33 cellular contexts compared by ENCODE assay signal in the genomic region with DNA sequence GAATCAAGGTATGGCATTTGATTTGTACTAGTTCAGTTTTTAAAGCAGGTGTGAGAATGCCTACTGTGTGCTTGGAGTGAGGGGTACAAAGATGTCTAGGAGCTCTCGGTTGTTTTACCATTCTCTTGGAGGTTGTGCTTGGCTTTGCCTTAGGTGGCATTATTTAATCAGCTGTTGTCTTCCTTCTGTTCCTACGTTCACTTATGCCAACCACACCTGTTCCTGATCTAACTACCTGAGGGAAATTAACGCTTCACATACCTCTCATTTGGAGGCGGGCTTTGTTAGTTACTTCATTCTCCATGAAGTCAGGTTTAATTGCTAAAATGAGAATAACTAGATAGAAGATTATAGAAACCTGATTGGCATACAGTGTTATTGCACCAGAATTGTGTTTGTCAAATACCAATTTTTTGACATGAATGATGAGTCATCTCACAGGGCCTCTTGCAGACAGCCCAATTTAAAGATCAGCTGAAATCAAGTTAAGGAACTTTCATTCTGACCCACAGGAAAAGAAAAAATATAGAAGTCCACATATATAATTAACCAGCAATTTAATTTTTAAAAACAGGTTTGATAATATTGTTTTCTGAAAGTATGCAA. TPM values are rescaled to one million over a fixed set of nuclear protein-coding genes. Genes with fewer than 3 reads are reported as not detected.
A peak's percentile ranks its signal among the peaks of the same experiment; 100 is the strongest.
DNase-seq lines count a peak whose midpoint lies in the region; TF ChIP-seq lines count a peak whose summit lies in the region.
"Had no signal": no experiment of that assay in that cellular context is flagged by ENCODE, and none has a peak within 500 bp of the region (broad histone marks: within the 10 kb centered on the region; RNA-seq: fewer than 3 reads in every experiment).

No MANE protein-coding gene starts in this region.

- H3K27me3 Mint-ChIP-seq in endodermal cell (ENCODE audit: insufficient read depth) = no peaks in the 10 kb centered on the region

- TF ChIP-seq CTCF in endodermal cell (conservative IDR thresholded peaks at IDR 0.05) = no peak

- H3K36me3 ChIP-seq in endodermal cell (ENCODE audit: control insufficient read depth, insufficient read depth, low read length) = peaks cover 27% of the 10 kb centered on the region
- H3K36me3 ChIP-seq: heart right ventricle, ovary, suprapubic skin had no signal

- WGBS in endodermal cell (ENCODE audit: insufficient coverage in 1 of 2, insufficient read length in 1 of 2), 2 experiments = 94 to 100% methylated on average over 4 of the region's 4 CpGs

- no peak overlapping the region for H3K27ac ChIP-seq in endodermal cell (ENCODE audit: low read depth, low read length)
- H3K27ac ChIP-seq: heart right ventricle, ovary, SK-N-MC, suprapubic skin, upper lobe of left lung had no signal

- no peaks in the 10 kb centered on the region for H3K9me3 Mint-ChIP-seq in endodermal cell
- H3K9me3 Mint-ChIP-seq: CD4-positive, alpha-beta T cell; central memory CD8-positive, alpha-beta T cell; nephron progenitor cell had no signal

- peaks cover 24% of the 10 kb centered on the region for H3K4me1 ChIP-seq in endodermal cell (ENCODE audit: control insufficient read depth, insufficient read depth, low read length)
- H3K4me1 ChIP-seq: heart right ventricle, suprapubic skin, upper lobe of left lung had no signal

- H3K36me3 Mint-ChIP-seq in endodermal cell (ENCODE audit: low read depth) = peaks cover 5% of the 10 kb centered on the region
- H3K36me3 Mint-ChIP-seq: activated CD8-positive, alpha-beta memory T cell treated with anti-CD3 and anti-CD28 coated beads, Interleukin-2, amount 10 ng/mL, durations not matched to agents 7 days and 5 days; IgD-negative memory B cell had no signal

- H3K4me3 Mint-ChIP-seq in endodermal cell = no peak overlapping the region
- H3K4me3 Mint-ChIP-seq: activated CD8-positive, alpha-beta memory T cell treated with anti-CD3 and anti-CD28 coated beads, Interleukin-2, amount 10 ng/mL, durations not matched to agents 7 days and 5 days; CD4-positive, alpha-beta T cell; central memory CD8-positive, alpha-beta T cell; IgD-negative memory B cell; nephron progenitor cell had no signal

- in situ Hi-C loops in KBM-7 (cut with MboI; ENCODE audit: low pct_unique_long_range_greater_than_20kb, low sequenced_read_pairs) = no loop called here

- DNase-seq in NCI-H510A treated with DMSO at 0.1 percent for 48 hours (lab: John Stamatoyannopoulos, UW) = peak; percentile 26
- no peak for DNase-seq in NCI-H510A (lab: John Stamatoyannopoulos, UW)
- DNase-seq in NCI-H774 (lab: John Stamatoyannopoulos, UW) = peak; percentile 31
- no peak for DNase-seq in endodermal cell
- DNase-seq in mucosa of gallbladder (ENCODE audit: low spot score) = no peak
- no peak for DNase-seq in KBM-7
- no peak for DNase-seq in OCI-M2 (lab: John Stamatoyannopoulos, UW; ENCODE audit: unreplicated experiment)
- no peak for DNase-seq in activated CD8-positive, alpha-beta memory T cell treated with anti-CD3 and anti-CD28 coated beads, Interleukin-2, amount 50 U/mL, for 4 hours
- DNase-seq: 8988T; activated CD4-positive, CD25-positive, alpha-beta regulatory T cell; activated CD8-positive, alpha-beta memory T cell treated with anti-CD3 and anti-CD28 coated beads, Interleukin-2, amount 10 ng/mL, durations not matched to agents 7 days and 5 days; activated naive CD4-positive, alpha-beta T cell; AML-193; CD4-positive, alpha-beta T cell; EL; heart right ventricle; NCI-H1092; NCI-H2029 treated with DMSO at 0.1 percent for 48 hours; nephron progenitor cell; OCI-M1; ovary; retina; stimulated activated naive CD4-positive, alpha-beta T cell; upper lobe of left lung had no signal

- H3K4me1 Mint-ChIP-seq in endodermal cell = peaks cover 24% of the 10 kb centered on the region
- H3K4me1 Mint-ChIP-seq: activated CD8-positive, alpha-beta memory T cell treated with anti-CD3 and anti-CD28 coated beads, Interleukin-2, amount 10 ng/mL, durations not matched to agents 7 days and 5 days; central memory CD8-positive, alpha-beta T cell; IgD-negative memory B cell; nephron progenitor cell had no signal

- peak overlapping the region; percentile 14 for H3K27ac Mint-ChIP-seq in endodermal cell
- H3K27ac Mint-ChIP-seq: activated CD8-positive, alpha-beta memory T cell treated with anti-CD3 and anti-CD28 coated beads, Interleukin-2, amount 10 ng/mL, durations not matched to agents 7 days and 5 days; CD4-positive, alpha-beta T cell; nephron progenitor cell had no signal

- peak overlapping the region; percentile 46 for H3K4me3 ChIP-seq in endodermal cell (ENCODE audit: low read length)
- H3K4me3 ChIP-seq: heart right ventricle, ovary, SK-N-MC, smooth muscle cell, suprapubic skin, upper lobe of left lung had no signal

- H3K9me3 ChIP-seq in endodermal cell (ENCODE audit: control insufficient read depth, low read length) = peaks cover 4% of the 10 kb centered on the region
- H3K9me3 ChIP-seq: heart right ventricle, ovary, suprapubic skin, upper lobe of left lung had no signal

- no peaks in the 10 kb centered on the region for H3K27me3 ChIP-seq in endodermal cell (ENCODE audit: control insufficient read depth, insufficient read depth, low read length, poor library complexity, severe bottlenecking)
- H3K27me3 ChIP-seq: heart right ventricle, ovary, suprapubic skin, upper lobe of left lung had no signal

- no peak overlapping the region for H3K9ac ChIP-seq in endodermal cell (ENCODE audit: extremely low read depth, low read length, poor library complexity, severe bottlenecking)

RNA-seq across cellular contexts. Expression of a gene that starts 24.8 kb away (rescaled TPM):
- not detected for total RNA-seq in endodermal cell
- polyA plus RNA-seq in endodermal cell (2013, experiment 1 of 2) = not detected
- polyA plus RNA-seq in endodermal cell (2013, experiment 2 of 2) = not detected
- total RNA-seq in mucosa of gallbladder = not detected
- total RNA-seq: activated CD8-positive, alpha-beta memory T cell treated with anti-CD3 and anti-CD28 coated beads, Interleukin-2, amount 10 ng/mL, durations not matched to agents 7 days and 5 days; CD4-positive, alpha-beta T cell; frontal cortex; H4; heart right ventricle; HT-29; ovary; smooth muscle cell; suprapubic skin; T-helper 1 cell treated with Interleukin-12 subunit alpha and Interleukin-12 subunit beta and Interleukin-4 antibody, amounts not matched to agents 30 ng/mL and 1 ng/mL, for 36 hours; upper lobe of left lung had no signal
- polyA plus RNA-seq: heart right ventricle, IgD-negative memory B cell, ovary, smooth muscle cell had no signal

Comparison
In these comparisons a context has a peak if more than half of its experiments do, and no peak if none do; other contexts are left out.
1. DNase-seq: peak in NCI-H510A treated with DMSO at 0.1 percent for 48 hours (single experiment) and NCI-H774 (single experiment); none in NCI-H510A (single experiment), endodermal cell (single experiment), mucosa of gallbladder (single experiment), KBM-7 (single experiment), OCI-M2 (single experiment) and activated CD8-positive, alpha-beta memory T cell treated with anti-CD3 and anti-CD28 coated beads, Interleukin-2, amount 50 U/mL, for 4 hours (single experiment).